In genomic region chr16:81461243-81461642, GRCh38 we compare ENCODE assay signal across 1 cellular context.
TF ChIP-seq lines count a peak whose summit lies in the region.

No MANE protein-coding gene starts in this region.

TF ChIP-seq in HEK293, 187 proteins besides CTCF, POLR2A, EP300 and RAD21 (continued from another document):
- no peak for TF ChIP-seq ZNF654 (tag by site-specific recombination; IDR thresholded peaks at IDR 0.05; ENCODE audit: low read depth)
- no peak for TF ChIP-seq ZNF175 (tag by site-specific recombination; IDR thresholded peaks at IDR 0.05)
- peak; percentile 46; the same call in 1 of the 2 replicates for TF ChIP-seq ZBTB17 (tag by site-specific recombination; IDR thresholded peaks at IDR 0.05)
- TF ChIP-seq BCL11A (tag by site-specific recombination; IDR thresholded peaks at IDR 0.05; ENCODE audit: low read depth) = no peak
- TF ChIP-seq ZSCAN16 (tag by site-specific recombination; IDR thresholded peaks at IDR 0.05) = no peak
- TF ChIP-seq, protein P1, sequence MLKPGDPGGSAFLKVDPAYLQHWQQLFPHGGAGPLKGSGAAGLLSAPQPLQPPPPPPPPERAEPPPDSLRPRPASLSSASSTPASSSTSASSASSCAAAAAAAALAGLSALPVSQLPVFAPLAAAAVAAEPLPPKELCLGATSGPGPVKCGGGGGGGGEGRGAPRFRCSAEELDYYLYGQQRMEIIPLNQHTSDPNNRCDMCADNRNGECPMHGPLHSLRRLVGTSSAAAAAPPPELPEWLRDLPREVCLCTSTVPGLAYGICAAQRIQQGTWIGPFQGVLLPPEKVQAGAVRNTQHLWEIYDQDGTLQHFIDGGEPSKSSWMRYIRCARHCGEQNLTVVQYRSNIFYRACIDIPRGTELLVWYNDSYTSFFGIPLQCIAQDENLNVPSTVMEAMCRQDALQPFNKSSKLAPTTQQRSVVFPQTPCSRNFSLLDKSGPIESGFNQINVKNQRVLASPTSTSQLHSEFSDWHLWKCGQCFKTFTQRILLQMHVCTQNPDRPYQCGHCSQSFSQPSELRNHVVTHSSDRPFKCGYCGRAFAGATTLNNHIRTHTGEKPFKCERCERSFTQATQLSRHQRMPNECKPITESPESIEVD (tag by site-specific recombination; IDR thresholded peaks at IDR 0.05) = no peak
- no peak for TF ChIP-seq ZNF426 (tag by site-specific recombination; IDR thresholded peaks at IDR 0.05)
- TF ChIP-seq, protein P2, sequence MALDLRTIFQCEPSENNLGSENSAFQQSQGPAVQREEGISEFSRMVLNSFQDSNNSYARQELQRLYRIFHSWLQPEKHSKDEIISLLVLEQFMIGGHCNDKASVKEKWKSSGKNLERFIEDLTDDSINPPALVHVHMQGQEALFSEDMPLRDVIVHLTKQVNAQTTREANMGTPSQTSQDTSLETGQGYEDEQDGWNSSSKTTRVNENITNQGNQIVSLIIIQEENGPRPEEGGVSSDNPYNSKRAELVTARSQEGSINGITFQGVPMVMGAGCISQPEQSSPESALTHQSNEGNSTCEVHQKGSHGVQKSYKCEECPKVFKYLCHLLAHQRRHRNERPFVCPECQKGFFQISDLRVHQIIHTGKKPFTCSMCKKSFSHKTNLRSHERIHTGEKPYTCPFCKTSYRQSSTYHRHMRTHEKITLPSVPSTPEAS (tag by site-specific recombination; IDR thresholded peaks at IDR 0.05) = no peak
- no peak for TF ChIP-seq TRIM28 (IDR thresholded peaks at IDR 0.05; ENCODE audit: borderline replicate concordance, low read length)
- TF ChIP-seq ZNF23 (tag by site-specific recombination; IDR thresholded peaks at IDR 0.05; ENCODE audit: borderline replicate concordance) = peak; percentile 48; the same call in 1 of the 2 replicates
- TF ChIP-seq SETDB1 (IDR thresholded peaks at IDR 0.05; ENCODE audit: insufficient read length, low read length) = no peak
- TF ChIP-seq, protein P3, sequence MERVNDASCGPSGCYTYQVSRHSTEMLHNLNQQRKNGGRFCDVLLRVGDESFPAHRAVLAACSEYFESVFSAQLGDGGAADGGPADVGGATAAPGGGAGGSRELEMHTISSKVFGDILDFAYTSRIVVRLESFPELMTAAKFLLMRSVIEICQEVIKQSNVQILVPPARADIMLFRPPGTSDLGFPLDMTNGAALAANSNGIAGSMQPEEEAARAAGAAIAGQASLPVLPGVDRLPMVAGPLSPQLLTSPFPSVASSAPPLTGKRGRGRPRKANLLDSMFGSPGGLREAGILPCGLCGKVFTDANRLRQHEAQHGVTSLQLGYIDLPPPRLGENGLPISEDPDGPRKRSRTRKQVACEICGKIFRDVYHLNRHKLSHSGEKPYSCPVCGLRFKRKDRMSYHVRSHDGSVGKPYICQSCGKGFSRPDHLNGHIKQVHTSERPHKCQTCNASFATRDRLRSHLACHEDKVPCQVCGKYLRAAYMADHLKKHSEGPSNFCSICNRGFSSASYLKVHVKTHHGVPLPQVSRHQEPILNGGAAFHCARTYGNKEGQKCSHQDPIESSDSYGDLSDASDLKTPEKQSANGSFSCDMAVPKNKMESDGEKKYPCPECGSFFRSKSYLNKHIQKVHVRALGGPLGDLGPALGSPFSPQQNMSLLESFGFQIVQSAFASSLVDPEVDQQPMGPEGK (tag by site-specific recombination; IDR thresholded peaks at IDR 0.05) = no peak
- no peak for TF ChIP-seq HOXD13 (CRISPR knock-in tag; IDR thresholded peaks at IDR 0.05; ENCODE audit: borderline replicate concordance)
- TF ChIP-seq GLIS2 (tag by site-specific recombination; IDR thresholded peaks at IDR 0.05) = no peak
TF ChIP-seq in HEK293: peak in this region for 2.
